ENCODE assay signal across 31 cellular contexts in genomic region chr17:288802-289356, GRCh38.
DNase-seq lines count a peak whose midpoint lies in the region; ATAC-seq, FAIRE-seq and TF ChIP-seq lines count a peak whose summit lies in the region.
"Had no signal": no experiment of that assay in that cellular context is flagged by ENCODE, and none has a peak within 500 bp of the region (broad histone marks: within the 10 kb centered on the region; RNA-seq: fewer than 3 reads in every experiment).

No MANE protein-coding gene starts in this region.

- no TSS peak for BruUV-seq in GM12878 (replicated peaks; lab: Mats Ljungman, UMichigan)

- no peak for TF ChIP-seq EP300 in GM12878 (IDR thresholded peaks at IDR 0.05; ENCODE audit: borderline replicate concordance in 1 of 2, control insufficient read depth in 1 of 2, low read depth in 2 of 2, low read length in 2 of 2)

- TF ChIP-seq CTCF in left ventricle myocardium inferior (IDR thresholded peaks at IDR 0.05; ENCODE audit: borderline replicate concordance), result no peak
- no peak for TF ChIP-seq CTCF in GM12878 (IDR thresholded peaks at IDR 0.05 in 2 of 3, conservative IDR thresholded peaks at IDR 0.05 in 1 of 3; ENCODE audit: control insufficient read depth in 2 of 3, extremely low read depth in 1 of 3, insufficient read depth in 1 of 3, low read depth in 3 of 3, low read length in 3 of 3)
- TF ChIP-seq CTCF in nephron progenitor cell (IDR thresholded peaks at IDR 0.05), result no peak

- POLR2A ChIA-PET in GM12878 (lab: Charles Lee), result no interaction called here

- H3K4me2 ChIP-seq in GM12878 (ENCODE audit: control insufficient read depth, insufficient read depth), result no peak overlapping the region
- H3K4me2 ChIP-seq: smooth muscle cell had no signal

- H3K27ac Mint-ChIP-seq in nephron progenitor cell, result peak overlapping the region; percentile 13
- H3K27ac Mint-ChIP-seq: activated CD4-positive, alpha-beta T cell treated with anti-CD3 and anti-CD28 coated beads for 36 hours; activated naive CD8-positive, alpha-beta T cell treated with anti-CD3 and anti-CD28 coated beads, Interleukin-2, amount 50 U/mL, for 24 hours; B cell had no signal

- H3K27me3 ChIP-seq in left ventricle myocardium inferior (ENCODE audit: low read depth), result peaks cover 30% of the 10 kb centered on the region
- no peaks in the 10 kb centered on the region; a peak in 1 of 4 replicates for H3K27me3 ChIP-seq in GM12878 (replicated peaks in 1 of 2; ENCODE audit: control insufficient read depth in 2 of 2, insufficient read depth in 2 of 2, low read length in 1 of 2)
- H3K27me3 ChIP-seq: SJCRH30, uterus had no signal

- no peak for ATAC-seq in left cardiac atrium
- no peak for ATAC-seq in GM12878
- ATAC-seq in HG03097 (IDR thresholded peaks at IDR 0.05; ENCODE audit: low FRiP score, unreplicated experiment), result no peak
- ATAC-seq in HG03457 (IDR thresholded peaks at IDR 0.05; ENCODE audit: unreplicated experiment), result no peak
- no peak for ATAC-seq in GM19023 (IDR thresholded peaks at IDR 0.05; ENCODE audit: unreplicated experiment)
- ATAC-seq: activated CD4-positive, alpha-beta T cell treated with anti-CD3 and anti-CD28 coated beads for 36 hours; activated naive CD8-positive, alpha-beta T cell treated with anti-CD3 and anti-CD28 coated beads, Interleukin-2, amount 50 U/mL, for 24 hours; esophagus mucosa; stimulated activated naive CD8-positive, alpha-beta T cell treated with anti-CD3 and anti-CD28 coated beads, Interleukin-15, amount 100 ng/mL, for 72 hours had no signal

- DNase-seq in left cardiac atrium (peak; percentile 3), left ventricle myocardium inferior (no peak), GM12878 (ENCODE audit: low read depth, low spot score) (no peak), nephron progenitor cell (no peak), AG08396 (ENCODE audit: low spot score) (no peak)
- DNase-seq: activated gamma-delta T cell treated with Interleukin-2 at 50 U/mL for 16 hours; activated naive CD8-positive, alpha-beta T cell treated with anti-CD3 and anti-CD28 coated beads, Interleukin-2, amount 50 U/mL, for 24 hours; activated T-cell treated with anti-CD3 and anti-CD28 coated beads, Interleukin-2, amount 50 U/mL, for 1 hour; central memory CD4-positive, alpha-beta T cell; dermis blood vessel endothelial cell; glutamatergic neuron; GOT3; islet precursor cell; NCI-H2029; NCI-H2227 treated with DMSO at 0.1 percent for 48 hours; NCI-H69; retina; SJCRH30; stimulated activated naive CD8-positive, alpha-beta T cell treated with anti-CD3 and anti-CD28 coated beads, Interleukin-15, amount 100 ng/mL, for 72 hours; SW 1271 had no signal

- no peaks in the 10 kb centered on the region for H3K79me2 ChIP-seq in GM12878 (ENCODE audit: control insufficient read depth, insufficient read depth, low read length)
- H3K79me2 ChIP-seq: parathyroid adenoma had no signal

- no peaks in the 10 kb centered on the region for H3K4me1 ChIP-seq in left ventricle myocardium inferior
- H3K4me1 ChIP-seq in GM12878 (ENCODE audit: control insufficient read depth, insufficient read depth, low read length), result no peaks in the 10 kb centered on the region
- H3K4me1 ChIP-seq: parathyroid adenoma, SJCRH30, uterus had no signal

- no peak overlapping the region for H2AFZ ChIP-seq in GM12878 (ENCODE audit: control insufficient read depth, low read depth, low read length)
- H2AFZ ChIP-seq: parathyroid adenoma had no signal

- peaks cover 45% of the 10 kb centered on the region for H3K4me1 Mint-ChIP-seq in nephron progenitor cell
- H3K4me1 Mint-ChIP-seq: B cell had no signal

- no peak overlapping the region for H3K4me3 Mint-ChIP-seq in nephron progenitor cell
- H3K4me3 Mint-ChIP-seq: activated CD4-positive, alpha-beta T cell treated with anti-CD3 and anti-CD28 coated beads for 36 hours; activated naive CD8-positive, alpha-beta T cell treated with anti-CD3 and anti-CD28 coated beads, Interleukin-2, amount 50 U/mL, for 24 hours; B cell; CD8-positive, alpha-beta memory T cell; stimulated activated naive CD8-positive, alpha-beta T cell treated with anti-CD3 and anti-CD28 coated beads, Interleukin-15, amount 100 ng/mL, for 72 hours had no signal

- in situ Hi-C loops in GM12878 (cut with MboI), result no loop called here

- H3K27ac ChIP-seq in left ventricle myocardium inferior (replicated peaks) (no peak overlapping the region), GM12878 (ENCODE audit: control insufficient read depth, insufficient read depth) (no peak overlapping the region)
- H3K27ac ChIP-seq: parathyroid adenoma, SJCRH30, thoracic aorta, uterus had no signal

- H4K20me1 ChIP-seq in GM12878 (ENCODE audit: control insufficient read depth, insufficient read depth), result no peaks in the 10 kb centered on the region

- H3K9me3 ChIP-seq in left ventricle myocardium inferior (replicated peaks) (no peaks in the 10 kb centered on the region), GM12878 (replicated peaks; ENCODE audit: control insufficient read depth, insufficient read depth, low read length) (no peaks in the 10 kb centered on the region)
- H3K9me3 ChIP-seq: SJCRH30, thoracic aorta, uterus had no signal

- H3K9ac ChIP-seq in GM12878 (ENCODE audit: control insufficient read depth, insufficient read depth, low read length), result no peak overlapping the region
- H3K9ac ChIP-seq: parathyroid adenoma had no signal

- intact Hi-C loops in left cardiac atrium (cut with DNase I), result no loop called here
- intact Hi-C loops in left ventricle myocardium inferior (cut with micrococcal nuclease), result no loop called here
- intact Hi-C loops in GM12878 (cut with micrococcal nuclease; ENCODE audit: unreplicated experiment), result no loop called here

- FAIRE-seq in GM12878 (lab: Jason Lieb, UNC), result no peak

- CTCF ChIA-PET in GM12878 (lab: Yijun Ruan, JAX), result no interaction called here

- H3K36me3 ChIP-seq in left ventricle myocardium inferior, result no peaks in the 10 kb centered on the region
- H3K36me3 ChIP-seq in GM12878 (ENCODE audit: control insufficient read depth in 2 of 2, insufficient read depth in 2 of 2, low read length in 1 of 2), result no peaks in the 10 kb centered on the region
- H3K36me3 ChIP-seq: SJCRH30, thoracic aorta, uterus had no signal

- peaks cover 8% of the 10 kb centered on the region for H3K36me3 Mint-ChIP-seq in nephron progenitor cell (ENCODE audit: low read depth)
- H3K36me3 Mint-ChIP-seq: CD8-positive, alpha-beta memory T cell had no signal

- TF ChIP-seq RAD21 in GM12878 (IDR thresholded peaks at IDR 0.05; ENCODE audit: insufficient read depth, low read depth, low read length), result no peak

- RAD21 ChIA-PET in GM12878 (lab: Charles Lee; ENCODE audit: unreplicated experiment), result no interaction called here

- H3K4me3 ChIP-seq in left ventricle myocardium inferior (no peak overlapping the region), GM12878 (no peak overlapping the region)
- H3K4me3 ChIP-seq: SJCRH30, smooth muscle cell, thoracic aorta, uterus had no signal

- 11% methylated on average over 10 of the region's 17 CpGs for WGBS in GM12878 (ENCODE audit: insufficient coverage, insufficient replicate concordance, low lambda C conversion rate, missing lambda C conversion rate)

- H3K9me3 Mint-ChIP-seq in nephron progenitor cell, result no peaks in the 10 kb centered on the region
- H3K9me3 Mint-ChIP-seq: activated naive CD8-positive, alpha-beta T cell treated with anti-CD3 and anti-CD28 coated beads, Interleukin-2, amount 50 U/mL, for 24 hours; CD8-positive, alpha-beta memory T cell; stimulated activated naive CD8-positive, alpha-beta T cell treated with anti-CD3 and anti-CD28 coated beads, Interleukin-15, amount 100 ng/mL, for 72 hours had no signal

- SMC1A ChIA-PET in GM12878 (lab: Charles Lee; ENCODE audit: uncharacterized antibody, unreplicated experiment), result no interaction called here

- TF ChIP-seq POLR2A in GM12878 (IDR thresholded peaks at IDR 0.05; ENCODE audit: low read depth, low read length), result no peak

- H3K27me3 Mint-ChIP-seq in nephron progenitor cell (ENCODE audit: low read depth, poor library complexity), result peaks cover 7% of the 10 kb centered on the region
- H3K27me3 Mint-ChIP-seq: activated naive CD8-positive, alpha-beta T cell treated with anti-CD3 and anti-CD28 coated beads, Interleukin-2, amount 50 U/mL, for 24 hours had no signal

TF ChIP-seq in GM12878, 131 proteins besides CTCF, POLR2A, EP300 and RAD21:
- peak; percentile 45; the same call in 1 of the 2 replicates for TF ChIP-seq SPI1 (IDR thresholded peaks at IDR 0.05; ENCODE audit: borderline replicate concordance, insufficient read depth, low read depth, low read length)
- no peak for TF ChIP-seq NFIC (IDR thresholded peaks at IDR 0.05; ENCODE audit: low read depth, low read length)
